Comparison of ENCODE assay signal across 21 cellular contexts in the genomic region with DNA sequence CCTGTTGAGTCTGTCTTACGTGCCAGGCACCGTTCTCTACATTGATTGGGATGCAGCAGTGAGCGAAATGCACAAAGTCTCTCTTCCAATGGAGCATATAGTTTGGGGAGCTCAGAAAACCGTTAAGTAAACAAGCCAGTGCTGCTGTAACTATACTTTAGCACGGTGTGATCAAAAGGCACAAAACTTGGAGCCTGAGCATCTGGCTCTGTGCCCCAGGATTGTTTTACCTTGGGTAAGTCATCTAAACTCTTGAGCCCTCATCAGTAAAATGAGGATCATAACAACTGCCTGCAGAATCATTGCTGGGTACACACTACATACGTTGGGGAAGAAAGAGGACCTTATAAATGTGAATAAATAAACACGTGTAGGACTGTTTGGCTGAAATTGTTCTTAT. TPM values are rescaled to one million over a fixed set of nuclear protein-coding genes. Genes with fewer than 3 reads are reported as not detected.
DNase-seq lines count a peak whose midpoint lies in the region; TF ChIP-seq lines count a peak whose summit lies in the region.
"Had no signal": no experiment of that assay in that cellular context is flagged by ENCODE, and none has a peak within 500 bp of the region (broad histone marks: within the 10 kb centered on the region; RNA-seq: fewer than 3 reads in every experiment).

No MANE protein-coding gene starts in this region.

- H3K79me1 ChIP-seq in mesendoderm (ENCODE audit: low read length) = no peaks in the 10 kb centered on the region

- H3F3A ChIP-seq in PC-9 (ENCODE audit: insufficient read depth, low read depth) = peaks cover 15% of the 10 kb centered on the region; the same call in 1 of the 2 replicates

- intact Hi-C loops in MCF 10A (cut with micrococcal nuclease) (no loop called here), breast epithelium (cut with DNase I; ENCODE audit: low total_unique reads) (no loop called here), PC-9 (cut with micrococcal nuclease; ENCODE audit: unreplicated experiment) (no loop called here), ovary (cut with DNase I) (no loop called here)

- no peaks in the 10 kb centered on the region for H3K9me3 Mint-ChIP-seq in MCF 10A (ENCODE audit: unreplicated experiment)
- no peaks in the 10 kb centered on the region for H3K9me3 Mint-ChIP-seq in type B pancreatic cell
- H3K9me3 Mint-ChIP-seq: activated CD4-positive, alpha-beta memory T cell treated with anti-CD3 and anti-CD28 coated beads, Interleukin-2, amount 10 ng/mL, durations not matched to agents 7 days and 5 days; activated naive CD8-positive, alpha-beta T cell treated with anti-CD3 and anti-CD28 coated beads, Interleukin-2, amount 50 U/mL, for 24 hours; stimulated activated naive B cell treated with anti-CD40 and anti-IgM and Interleukin-4, amounts not matched to agents 10 μg/mL and 1 μg/mL and 100 μg/mL, for 72 hours had no signal

- H3K4me3 ChIP-seq in breast epithelium = no peak overlapping the region
- H3K4me3 ChIP-seq in PC-9 = peak overlapping the region; percentile 18; the same call in 1 of the 2 replicates
- no peak overlapping the region for H3K4me3 ChIP-seq in ovary
- no peak overlapping the region for H3K4me3 ChIP-seq in mesendoderm (ENCODE audit: low read length)
- H3K4me3 ChIP-seq: lung had no signal

- H3K9me3 ChIP-seq in breast epithelium (no peaks in the 10 kb centered on the region), PC-9 (ENCODE audit: insufficient read depth, low read depth) (no peaks in the 10 kb centered on the region), ovary (no peaks in the 10 kb centered on the region)
- H3K9me3 ChIP-seq: Caco-2, neutrophil had no signal

- H3K9me2 ChIP-seq in PC-9 (ENCODE audit: insufficient read depth) = no peaks in the 10 kb centered on the region

- no peak overlapping the region for H3K4ac ChIP-seq in mesendoderm (ENCODE audit: low read depth, low read length)

- no peak for TF ChIP-seq EP300 in ovary (IDR thresholded peaks at IDR 0.05)

- H3K79me2 ChIP-seq in PC-9 (ENCODE audit: low read depth) (no peaks in the 10 kb centered on the region), mesendoderm (ENCODE audit: control insufficient read depth, insufficient read depth, low read length) (no peaks in the 10 kb centered on the region)

- H3K9ac ChIP-seq in mesendoderm (ENCODE audit: low read length) = no peak overlapping the region

- no peak overlapping the region; the same call in 1 of the 2 replicates for H2AFZ ChIP-seq in PC-9

- H3K27ac ChIP-seq in breast epithelium (no peak overlapping the region), PC-9 (peak overlapping the region; percentile 70), ovary (no peak overlapping the region), mesendoderm (ENCODE audit: low read depth, low read length) (no peak overlapping the region)
- H3K27ac ChIP-seq: neutrophil had no signal

- CTCF ChIA-PET in MCF 10A (lab: Yijun Ruan, JAX) (interaction anchor here (0.8 to 2.8 kb wide), 11 partner anchors 8 to 93 kb away, joined by 3 to 25 read pairs (median 5); a partner anchor contains a TSS), PC-9 (lab: Charles Lee) (no interaction called here)

- H2BK5ac ChIP-seq in mesendoderm (ENCODE audit: low read length) = no peak overlapping the region

- no peak overlapping the region for H2BK15ac ChIP-seq in mesendoderm (replicated peaks; ENCODE audit: low read depth)

- H3K4me3 Mint-ChIP-seq in MCF 10A (ENCODE audit: unreplicated experiment) (no peak overlapping the region), type B pancreatic cell (peak overlapping the region; percentile 58)
- H3K4me3 Mint-ChIP-seq: activated CD4-positive, alpha-beta memory T cell treated with anti-CD3 and anti-CD28 coated beads, Interleukin-2, amount 10 ng/mL, durations not matched to agents 7 days and 5 days; activated naive CD8-positive, alpha-beta T cell treated with anti-CD3 and anti-CD28 coated beads, Interleukin-2, amount 50 U/mL, for 24 hours; stimulated activated naive B cell treated with anti-CD40 and anti-IgM and Interleukin-4, amounts not matched to agents 10 μg/mL and 1 μg/mL and 100 μg/mL, for 72 hours had no signal

- WGBS in ovary, 3 donors = 48 to 52% (median 52%) methylated on average over 7 of the region's 7 CpGs
- WGBS in mesendoderm (ENCODE audit: extremely low coverage, insufficient coverage, low lambda C conversion rate) = no CpG with 5 or more reads among the region's 7 CpGs

- POLR2A ChIA-PET in MCF 10A (lab: Yijun Ruan, JAX) (interaction anchor here (0.9 to 2.9 kb wide), 21 partner anchors 9 to 804 kb away, joined by 3 to 46 read pairs (median 8); a partner anchor contains a TSS), PC-9 (lab: Charles Lee; ENCODE audit: unreplicated experiment) (no interaction called here)

- no peak overlapping the region for H2AK5ac ChIP-seq in mesendoderm (ENCODE audit: low read length)

- H3K27ac Mint-ChIP-seq in MCF 10A (ENCODE audit: low read depth, unreplicated experiment) = no peak overlapping the region
- H3K27ac Mint-ChIP-seq in type B pancreatic cell = peak overlapping the region; percentile 24
- H3K27ac Mint-ChIP-seq: activated CD4-positive, alpha-beta memory T cell treated with anti-CD3 and anti-CD28 coated beads, Interleukin-2, amount 10 ng/mL, durations not matched to agents 7 days and 5 days; activated naive CD8-positive, alpha-beta T cell treated with anti-CD3 and anti-CD28 coated beads, Interleukin-2, amount 50 U/mL, for 24 hours; stimulated activated naive B cell treated with anti-CD40 and anti-IgM and Interleukin-4, amounts not matched to agents 10 μg/mL and 1 μg/mL and 100 μg/mL, for 72 hours had no signal

- TF ChIP-seq CTCF in MCF 10A (IDR thresholded peaks at IDR 0.05; ENCODE audit: unreplicated experiment) (no peak), breast epithelium (IDR thresholded peaks at IDR 0.05) (no peak), PC-9 (conservative IDR thresholded peaks at IDR 0.05) (no peak), type B pancreatic cell (conservative IDR thresholded peaks at IDR 0.05) (no peak), ovary (IDR thresholded peaks at IDR 0.05) (no peak)

- H3K27me3 ChIP-seq in breast epithelium (no peaks in the 10 kb centered on the region), PC-9 (ENCODE audit: insufficient read depth, low read depth) (no peaks in the 10 kb centered on the region), ovary (no peaks in the 10 kb centered on the region), mesendoderm (ENCODE audit: insufficient read depth, low read length, poor library complexity) (no peaks in the 10 kb centered on the region)

- no peaks in the 10 kb centered on the region for H4K20me1 ChIP-seq in PC-9 (ENCODE audit: insufficient read depth)

- no peaks in the 10 kb centered on the region for H3K27me3 Mint-ChIP-seq in MCF 10A (ENCODE audit: insufficient read depth, unreplicated experiment)
- peaks cover 5% of the 10 kb centered on the region for H3K27me3 Mint-ChIP-seq in type B pancreatic cell

- H3K36me3 Mint-ChIP-seq in MCF 10A (ENCODE audit: insufficient read depth, unreplicated experiment) (no peaks in the 10 kb centered on the region), type B pancreatic cell (no peaks in the 10 kb centered on the region)
- H3K36me3 Mint-ChIP-seq: brain; stimulated activated naive B cell treated with anti-CD40 and anti-IgM and Interleukin-4, amounts not matched to agents 10 μg/mL and 1 μg/mL and 100 μg/mL, for 72 hours had no signal

- no peaks in the 10 kb centered on the region for H3K4me1 ChIP-seq in breast epithelium
- peaks cover 26% of the 10 kb centered on the region for H3K4me1 ChIP-seq in PC-9 (replicated peaks; ENCODE audit: insufficient read depth)
- no peaks in the 10 kb centered on the region for H3K4me1 ChIP-seq in ovary (ENCODE audit: insufficient read depth)
- H3K4me1 ChIP-seq in mesendoderm (ENCODE audit: control insufficient read depth, low read depth, low read length) = no peaks in the 10 kb centered on the region
- H3K4me1 ChIP-seq: Caco-2 had no signal

- peak overlapping the region; percentile 67 for H3K4me2 ChIP-seq in PC-9
- no peak overlapping the region for H3K4me2 ChIP-seq in mesendoderm (ENCODE audit: low read length)

- no peak overlapping the region for H3K56ac ChIP-seq in mesendoderm (ENCODE audit: low read length)

- no peak overlapping the region for H3K18ac ChIP-seq in mesendoderm (ENCODE audit: low read length)

- no peak overlapping the region for H4K5ac ChIP-seq in mesendoderm (ENCODE audit: low read length)

- H2BK120ac ChIP-seq in mesendoderm (ENCODE audit: low read depth, low read length) = no peak overlapping the region

- no peak overlapping the region for H4K8ac ChIP-seq in mesendoderm (ENCODE audit: low read depth, low read length)

- peaks cover 26% of the 10 kb centered on the region for H3K4me1 Mint-ChIP-seq in MCF 10A (ENCODE audit: insufficient read depth, unreplicated experiment)
- H3K4me1 Mint-ChIP-seq in type B pancreatic cell (ENCODE audit: unreplicated experiment) = peaks cover 24% of the 10 kb centered on the region
- H3K4me1 Mint-ChIP-seq: activated CD4-positive, alpha-beta memory T cell treated with anti-CD3 and anti-CD28 coated beads, Interleukin-2, amount 10 ng/mL, durations not matched to agents 7 days and 5 days; activated naive CD8-positive, alpha-beta T cell treated with anti-CD3 and anti-CD28 coated beads, Interleukin-2, amount 50 U/mL, for 24 hours; stimulated activated naive B cell treated with anti-CD40 and anti-IgM and Interleukin-4, amounts not matched to agents 10 μg/mL and 1 μg/mL and 100 μg/mL, for 72 hours had no signal

- H3K36me3 ChIP-seq in breast epithelium = no peaks in the 10 kb centered on the region
- no peaks in the 10 kb centered on the region for H3K36me3 ChIP-seq in PC-9 (ENCODE audit: low read depth)
- no peaks in the 10 kb centered on the region for H3K36me3 ChIP-seq in ovary
- H3K36me3 ChIP-seq in mesendoderm (ENCODE audit: control insufficient read depth, insufficient read depth, low read length) = no peaks in the 10 kb centered on the region
- H3K36me3 ChIP-seq: neutrophil had no signal

- peak; percentile 57 for DNase-seq in MCF 10A (ENCODE audit: unreplicated experiment)
- no peak for DNase-seq in breast epithelium (ENCODE audit: low spot score in 2 of 2)
- no peak for DNase-seq in PC-9
- DNase-seq in left kidney (ENCODE audit: low read depth, low spot score) = peak; percentile 11
- DNase-seq in type B pancreatic cell (ENCODE audit: extremely low spot score, unreplicated experiment) = no peak
- no peak for DNase-seq in pons (ENCODE audit: low spot score)
- DNase-seq in ovary = no peak
- no peak for DNase-seq in mesendoderm
- DNase-seq: activated CD4-positive, alpha-beta memory T cell treated with anti-CD3 and anti-CD28 coated beads, Interleukin-2, amount 10 ng/mL, durations not matched to agents 7 days and 5 days; activated CD4-positive, CD25-positive, alpha-beta regulatory T cell treated with anti-CD3 and anti-CD28 coated beads, Interleukin-2, amount 50 U/mL, for 72 hours; activated naive CD8-positive, alpha-beta T cell treated with anti-CD3 and anti-CD28 coated beads, Interleukin-2, amount 50 U/mL, for 24 hours; C1 segment of cervical spinal cord; Caco-2; DND-41; stimulated activated CD4-positive, alpha-beta T cell treated with anti-CD3 and anti-CD28 coated beads, Interleukin-4, amount 100 ng/mL, for 24 hours; stimulated activated naive B cell treated with anti-CD40 and anti-IgM and Interleukin-4, amounts not matched to agents 10 μg/mL and 1 μg/mL and 100 μg/mL, for 72 hours had no signal

- H3K23ac ChIP-seq in mesendoderm (ENCODE audit: low read length) = no peak overlapping the region

- TF ChIP-seq POLR2A in breast epithelium (IDR thresholded peaks at IDR 0.05) (no peak), ovary (IDR thresholded peaks at IDR 0.05) (no peak)

- BruUV-seq in MCF 10A (replicated peaks; lab: Mats Ljungman, UMichigan) (no TSS peak), PC-9 (replicated peaks; lab: Mats Ljungman, UMichigan) (no TSS peak)

RNA-seq across cellular contexts. Expression of a gene that starts 1.8 kb away (rescaled TPM):
- total RNA-seq in MCF 10A (2022) = 1.1 and 1.7 TPM in 2 replicates
- under 1 TPM in 2 of 3 donors, not detected in 1; 0.59 to 0.98 TPM for total RNA-seq in breast epithelium
- total RNA-seq in PC-9 (2021) = 14.0 and 18.7 TPM in 2 replicates
- total RNA-seq in type B pancreatic cell (ENCODE audit: low replicate concordance) = 0.14 and 2.4 TPM in 2 replicates
- total RNA-seq in ovary = under 1 TPM in 6 of 7 donors, not detected in 1; 0.13 to 0.86 (median 0.43) TPM
- polyA plus RNA-seq in ovary = under 1 TPM; 0.15 to 0.57 TPM
- 0.24 TPM for polyA plus RNA-seq in mesendoderm (2013, experiment 1 of 2)
- 0.24 TPM for polyA plus RNA-seq in mesendoderm (2013, experiment 2 of 2)
- total RNA-seq: chondrocyte, Right ventricle myocardium inferior had no signal

RNA-seq across cellular contexts. Expression of a gene that starts 43.6 kb away (rescaled TPM):
- total RNA-seq in MCF 10A (2022) = 38.2 and 39.3 TPM in 2 replicates
- 10 to 100 TPM in 1 of 3 donors, 1 to 10 TPM in 2; 3.2 to 10.7 (median 6.9) TPM for total RNA-seq in breast epithelium
- 18.4 and 19.3 TPM in 2 replicates for total RNA-seq in PC-9 (2021)
- 9.9 and 16.7 TPM in 2 replicates for total RNA-seq in type B pancreatic cell (ENCODE audit: low replicate concordance)
- total RNA-seq in ovary = 10 to 100 TPM in 4 of 7 donors, 1 to 10 TPM in 3; 6.1 to 15.7 (median 10.6) TPM
- polyA plus RNA-seq in ovary = 1 to 10 TPM; 4.2 to 5.6 TPM
- 8.5 TPM for polyA plus RNA-seq in mesendoderm (2013, experiment 1 of 2)
- 8.8 TPM for polyA plus RNA-seq in mesendoderm (2013, experiment 2 of 2)

Comparison
In these comparisons a context has a peak if more than half of its experiments do, and no peak if none do; other contexts are left out.
1. DNase-seq: peak in MCF 10A (single experiment) and left kidney (single experiment); none in breast epithelium (0 of 2), PC-9 (0 of 2), type B pancreatic cell (single experiment), pons (single experiment), ovary (0 of 5) and mesendoderm (single experiment).